ENCODE assay signal across 8 cellular contexts in the genomic region with DNA sequence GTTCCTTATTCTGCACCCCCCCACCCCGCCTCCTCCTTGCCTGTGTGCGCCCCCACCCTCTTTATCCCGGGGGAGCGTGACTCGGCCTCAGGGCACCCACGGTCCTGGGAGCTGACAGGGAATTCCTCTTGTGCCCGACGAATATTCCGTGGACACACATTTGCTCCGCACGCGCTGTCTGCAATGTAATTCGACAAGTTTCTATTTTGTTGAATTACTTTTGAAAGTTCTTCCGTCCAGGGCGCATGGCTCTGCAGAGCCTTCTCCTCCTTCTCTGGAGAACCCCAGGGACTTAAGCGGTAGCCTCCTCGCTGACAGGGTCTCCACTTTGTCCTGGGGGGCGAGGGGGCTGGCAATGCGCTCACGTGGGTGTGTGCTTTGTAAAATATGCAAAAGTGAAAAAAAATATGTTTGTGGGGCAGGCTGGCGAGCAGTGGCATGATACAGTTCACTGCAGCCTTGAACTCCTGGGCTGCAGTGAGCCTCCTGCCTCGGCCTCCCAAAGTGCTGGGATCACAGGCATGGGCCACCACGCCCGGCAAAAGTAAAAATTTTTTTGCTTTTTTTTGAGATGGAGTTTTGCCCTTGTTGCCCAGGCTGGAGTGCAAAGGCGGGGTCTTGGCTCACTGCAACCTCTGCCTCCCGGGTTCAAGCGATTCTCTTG. TPM values are rescaled to one million over a fixed set of nuclear protein-coding genes. Genes with fewer than 3 reads are reported as not detected.
DNase-seq lines count a peak whose midpoint lies in the region; ATAC-seq, FAIRE-seq and TF ChIP-seq lines count a peak whose summit lies in the region.

No MANE protein-coding gene starts in this region.

- H3K4me3 ChIP-seq in OCI-LY7 (ENCODE audit: low read depth, low read length, poor library complexity, severe bottlenecking), result peak overlapping the region; percentile 79
- peak overlapping the region; percentile 7 to 53 (median 48) for H3K4me3 ChIP-seq in endothelial cell of umbilical vein (replicated peaks in 1 of 3; ENCODE audit: insufficient read depth in 1 of 3, low read depth in 1 of 3, low read length in 3 of 3)

- H2AFZ ChIP-seq in OCI-LY7 (ENCODE audit: low read length) (peak overlapping the region; percentile 75), endothelial cell of umbilical vein (ENCODE audit: low read depth, low read length) (peak overlapping the region; percentile 10)

- CTCF ChIA-PET in Calu3 (lab: Charles Lee) (interaction anchor here (0.6 kb wide), 1 partner anchor 22 kb away, joined by 7 read pairs; no protein-coding TSS in a partner anchor), OCI-LY7 (lab: Charles Lee; ENCODE audit: unreplicated experiment) (no interaction called here), endothelial cell of umbilical vein (lab: Charles Lee) (interaction anchor here (1.1 to 4.0 kb wide), 7 partner anchors 17 to 634 kb away, joined by 3 to 38 read pairs (median 4); a partner anchor contains a TSS)

- H3K27ac ChIP-seq in OCI-LY7 (ENCODE audit: low read depth, low read length, poor library complexity, severe bottlenecking) (no peak overlapping the region), endothelial cell of umbilical vein (ENCODE audit: insufficient read depth, low read depth, low read length) (no peak overlapping the region)

- BruUV-seq in Calu3 (replicated peaks; lab: Mats Ljungman, UMichigan) (no TSS peak), OCI-LY7 (replicated peaks; lab: Mats Ljungman, UMichigan) (no TSS peak), endothelial cell of umbilical vein (replicated peaks; lab: Mats Ljungman, UMichigan) (TSS peak; percentile 66)

- peaks cover 41% of the 10 kb centered on the region for H3K79me2 ChIP-seq in OCI-LY7 (ENCODE audit: insufficient read depth, low read depth, low read length)
- H3K79me2 ChIP-seq in endothelial cell of umbilical vein (ENCODE audit: control insufficient read depth, insufficient read depth, low read length), result peaks cover 43% of the 10 kb centered on the region

- peaks cover 30% of the 10 kb centered on the region for H3K36me3 ChIP-seq in OCI-LY7 (ENCODE audit: insufficient read depth, low read length)
- peaks cover 0 to 3% of the 10 kb centered on the region in 2 experiments for H3K36me3 ChIP-seq in endothelial cell of umbilical vein (ENCODE audit: control insufficient read depth in 2 of 2, extremely low read depth in 1 of 2, insufficient read depth in 2 of 2, low read length in 2 of 2)

- H3K4me3 Mint-ChIP-seq in Calu3 (ENCODE audit: low read depth, unreplicated experiment) (peak overlapping the region; percentile 71), osteocyte (ENCODE audit: unreplicated experiment) (peak overlapping the region; percentile 75)

- H3K27me3 ChIP-seq in endothelial cell of umbilical vein (ENCODE audit: control insufficient read depth in 2 of 2, insufficient read depth in 2 of 2, low read length in 2 of 2), result peaks cover 0 to 2% of the 10 kb centered on the region in 2 experiments

- peak overlapping the region; percentile 91 for H3K4me2 ChIP-seq in OCI-LY7 (ENCODE audit: low read length)
- peak overlapping the region; percentile 28 for H3K4me2 ChIP-seq in endothelial cell of umbilical vein (ENCODE audit: insufficient read depth, low read length)

- peak overlapping the region; percentile 35 for H3K9ac ChIP-seq in endothelial cell of umbilical vein (replicated peaks; ENCODE audit: extremely low read depth, insufficient read depth, low read length)

- dilution Hi-C loops in endothelial cell of umbilical vein (cut with MboI; ENCODE audit: extremely low pct_ligation_motif_present, low sequenced_read_pairs), result no loop called here

- H3K27me3 Mint-ChIP-seq in Calu3 (ENCODE audit: unreplicated experiment) (peaks cover 24% of the 10 kb centered on the region), osteocyte (ENCODE audit: unreplicated experiment) (peaks cover 3% of the 10 kb centered on the region)

- FAIRE-seq in endothelial cell of umbilical vein (lab: Jason Lieb, UNC), result no peak

- intact Hi-C loops in Calu3 (cut with micrococcal nuclease; ENCODE audit: unreplicated experiment) (loop anchor here (10.0 kb wide), 1 partner anchor 98 kb away; no protein-coding TSS in a partner anchor), OCI-LY7 (cut with micrococcal nuclease; ENCODE audit: unreplicated experiment) (loop anchor here (2.0 to 5.0 kb wide), 4 partner anchors 124 to 934 kb away; a partner anchor contains a TSS), endothelial cell of umbilical vein (cut with micrococcal nuclease) (loop anchor here (5.0 kb wide), 1 partner anchor 529 kb away; a partner anchor contains a TSS)

- POLR2A ChIA-PET in OCI-LY7 (lab: Charles Lee) (interaction anchor here (1.3 kb wide), 1 partner anchor 11 kb away, joined by 7 read pairs; no protein-coding TSS in a partner anchor), endothelial cell of umbilical vein (lab: Charles Lee) (no interaction called here)

- H3K27ac Mint-ChIP-seq in Calu3 (ENCODE audit: unreplicated experiment) (peak overlapping the region; percentile 75), osteocyte (ENCODE audit: unreplicated experiment) (peak overlapping the region; percentile 71)

- no peak for TF ChIP-seq CTCF in Calu3 (IDR thresholded peaks at IDR 0.05; ENCODE audit: unreplicated experiment)
- TF ChIP-seq CTCF in OCI-LY7 (conservative IDR thresholded peaks at IDR 0.05; ENCODE audit: low read length), result no peak
- TF ChIP-seq CTCF in endothelial cell of umbilical vein (IDR thresholded peaks at IDR 0.05; ENCODE audit: extremely low read depth in 1 of 2, insufficient read depth in 1 of 2, low read depth in 1 of 2, low read length in 2 of 2), result no peak
- TF ChIP-seq CTCF in osteocyte (IDR thresholded peaks at IDR 0.05), result no peak

- H3K9me3 Mint-ChIP-seq in Calu3 (ENCODE audit: low read depth, unreplicated experiment) (no peaks in the 10 kb centered on the region), osteocyte (ENCODE audit: unreplicated experiment) (no peaks in the 10 kb centered on the region)

- H3K4me1 ChIP-seq in OCI-LY7 (ENCODE audit: insufficient read depth, low read length, poor library complexity, severe bottlenecking), result peaks cover 40% of the 10 kb centered on the region
- H3K4me1 ChIP-seq in endothelial cell of umbilical vein (ENCODE audit: control insufficient read depth, extremely low read depth, insufficient read depth, low read length), result peaks cover 27% of the 10 kb centered on the region

- H3K9me1 ChIP-seq in endothelial cell of umbilical vein (replicated peaks; ENCODE audit: control insufficient read depth, extremely low read depth, insufficient read depth, low read length), result no peaks in the 10 kb centered on the region

- H4K20me1 ChIP-seq in OCI-LY7 (ENCODE audit: insufficient read depth, low read length) (peaks cover 33% of the 10 kb centered on the region), endothelial cell of umbilical vein (replicated peaks; ENCODE audit: control insufficient read depth, extremely low read depth, insufficient read depth, low read length) (peaks cover 3% of the 10 kb centered on the region)

- H3K4me1 Mint-ChIP-seq in Calu3 (ENCODE audit: low read depth, unreplicated experiment), result peaks cover 14% of the 10 kb centered on the region
- peaks cover 36% of the 10 kb centered on the region for H3K4me1 Mint-ChIP-seq in osteocyte (ENCODE audit: unreplicated experiment)

- H3K9me3 ChIP-seq in OCI-LY7 (ENCODE audit: low read length) (no peaks in the 10 kb centered on the region), endothelial cell of umbilical vein (replicated peaks; ENCODE audit: control insufficient read depth, insufficient read depth, low read length) (no peaks in the 10 kb centered on the region)

- DNase-seq in Calu3 (no peak), OCI-LY7 (ENCODE audit: low spot score) (peak; percentile 22), endothelial cell of umbilical vein (ENCODE audit: low read depth, low spot score) (no peak), osteocyte (ENCODE audit: extremely low spot score, unreplicated experiment) (no peak), DMS79 treated with DMSO at 0.1 percent for 48 hours (lab: John Stamatoyannopoulos, UW) (no peak), HCEC 1CT (no peak)

- no peaks in the 10 kb centered on the region for H3K9me2 ChIP-seq in OCI-LY7 (ENCODE audit: insufficient read depth, low read length)

- TF ChIP-seq POLR2A in endothelial cell of umbilical vein (IDR thresholded peaks at IDR 0.05; ENCODE audit: low read depth, low read length), result no peak

- no peak for ATAC-seq in HG03521 (IDR thresholded peaks at IDR 0.05; ENCODE audit: unreplicated experiment)
- no peak for ATAC-seq in GM19397 (IDR thresholded peaks at IDR 0.05; ENCODE audit: unreplicated experiment)

- H3K36me3 Mint-ChIP-seq in Calu3 (ENCODE audit: insufficient read depth, unreplicated experiment) (peaks cover 49% of the 10 kb centered on the region), osteocyte (ENCODE audit: unreplicated experiment) (no peaks in the 10 kb centered on the region)

TF ChIP-seq in endothelial cell of umbilical vein, 7 proteins besides CTCF, POLR2A, EP300 and RAD21:
- TF ChIP-seq, protein P1, sequence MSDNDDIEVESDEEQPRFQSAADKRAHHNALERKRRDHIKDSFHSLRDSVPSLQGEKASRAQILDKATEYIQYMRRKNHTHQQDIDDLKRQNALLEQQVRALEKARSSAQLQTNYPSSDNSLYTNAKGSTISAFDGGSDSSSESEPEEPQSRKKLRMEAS (IDR thresholded peaks at IDR 0.05; ENCODE audit: insufficient read depth, insufficient read length), result no peak
- TF ChIP-seq JUN (IDR thresholded peaks at IDR 0.05; ENCODE audit: borderline replicate concordance, insufficient read depth, insufficient read length, low read depth) (no peak), MYC (IDR thresholded peaks at IDR 0.05; ENCODE audit: low read depth, low read length) (no peak), FOS (IDR thresholded peaks at IDR 0.05; ENCODE audit: borderline replicate concordance, insufficient read depth, low read length) (no peak), EZH2 (IDR thresholded peaks at IDR 0.05; ENCODE audit: borderline replicate concordance, low read depth, low read length, severe bottlenecking) (no peak), POLR2AphosphoS5 (IDR thresholded peaks at IDR 0.05; ENCODE audit: insufficient read depth, low read depth, low read length) (no peak), GATA2 (IDR thresholded peaks at IDR 0.05; ENCODE audit: insufficient read depth, insufficient read length, low read depth, low read length) (no peak)

RNA-seq across cellular contexts. Expression of a gene that starts 0.6 kb away (rescaled TPM):
- total RNA-seq in Calu3 (2022) (313 and 317 TPM in 2 replicates), OCI-LY7 (2022) (132 and 150 TPM in 2 replicates), endothelial cell of umbilical vein (424 and 433 TPM in 2 replicates), osteocyte (205 and 219 TPM in 2 replicates)
- total RNA-seq in OCI-LY7 (2014; rRNA removed; shearing (Covaris generic)), result 171 and 192 TPM in 2 replicates
- 211 and 335 TPM in 2 replicates for polyA plus RNA-seq in endothelial cell of umbilical vein
- 355 and 422 TPM in 2 replicates for polyA plus RNA-seq in endothelial cell of umbilical vein (2011; cell fraction: cytosol; rRNA removed)
- polyA plus RNA-seq in endothelial cell of umbilical vein (2011; cell fraction: nucleus; rRNA removed), result 194 and 286 TPM in 2 replicates
- 421 and 422 TPM in 2 replicates for polyA plus RNA-seq in endothelial cell of umbilical vein (2012)
- polyA minus RNA-seq in endothelial cell of umbilical vein, result 223 and 225 TPM in 2 replicates
- polyA minus RNA-seq in endothelial cell of umbilical vein (2011; cell fraction: cytosol; rRNA and poly(A)+ RNA removed), result 78.6 TPM
- 41.8 and 50.2 TPM in 2 replicates for polyA minus RNA-seq in endothelial cell of umbilical vein (2011; cell fraction: nucleus; rRNA and poly(A)+ RNA removed)
